In genomic region chr17:45852535-45853297, GRCh38 we compare ENCODE assay signal across 8 cellular contexts. TPM values are rescaled to one million over a fixed set of nuclear protein-coding genes. Genes with fewer than 3 reads are reported as not detected.
A peak's percentile ranks its signal among the peaks of the same experiment; 100 is the strongest.
DNase-seq lines count a peak whose midpoint lies in the region; ATAC-seq lines count a peak whose summit lies in the region.

No MANE protein-coding gene starts in this region.

- peak; percentile 70 for DNase-seq in Daoy (ENCODE audit: low read depth)
- DNase-seq in MV-4-11 (lab: John Stamatoyannopoulos, UW), result peak; percentile 26
- peak; percentile 60 for DNase-seq in SW480 (ENCODE audit: low spot score)
- peak in 38 of 56 donors; percentile 11 to 87 (median 34) for DNase-seq in amygdala (lab: John Stamatoyannopoulos, UW)
- peak; percentile 44 to 58 for DNase-seq in hippocampal formation (lab: John Stamatoyannopoulos, UW)
- peak; percentile 57 for DNase-seq in stimulated activated CD4-positive, alpha-beta T cell treated with anti-CD3 and anti-CD28 coated beads, Interleukin-12 subunit alpha, Interleukin-12 subunit beta, amount 100 ng/mL, for 4 hours

- ATAC-seq in HG02798 (IDR thresholded peaks at IDR 0.05; ENCODE audit: poor library complexity, unreplicated experiment), result no peak
- no peak for ATAC-seq in GM18511 (IDR thresholded peaks at IDR 0.05; ENCODE audit: unreplicated experiment)

RNA-seq across cellular contexts. Expression of gene SPPL2C, which starts 8.0 kb away (rescaled TPM):
- total RNA-seq in Daoy (2014; rRNA removed; shearing (Covaris generic)), result not detected in 2 replicates

RNA-seq across cellular contexts. Expression of gene MAPT, which starts 41.6 kb away (rescaled TPM):
- 0.06 and 0.36 TPM in 2 replicates for total RNA-seq in Daoy (2014; rRNA removed; shearing (Covaris generic))
